ENCODE assay signal across 8 cellular contexts in the genomic region with DNA sequence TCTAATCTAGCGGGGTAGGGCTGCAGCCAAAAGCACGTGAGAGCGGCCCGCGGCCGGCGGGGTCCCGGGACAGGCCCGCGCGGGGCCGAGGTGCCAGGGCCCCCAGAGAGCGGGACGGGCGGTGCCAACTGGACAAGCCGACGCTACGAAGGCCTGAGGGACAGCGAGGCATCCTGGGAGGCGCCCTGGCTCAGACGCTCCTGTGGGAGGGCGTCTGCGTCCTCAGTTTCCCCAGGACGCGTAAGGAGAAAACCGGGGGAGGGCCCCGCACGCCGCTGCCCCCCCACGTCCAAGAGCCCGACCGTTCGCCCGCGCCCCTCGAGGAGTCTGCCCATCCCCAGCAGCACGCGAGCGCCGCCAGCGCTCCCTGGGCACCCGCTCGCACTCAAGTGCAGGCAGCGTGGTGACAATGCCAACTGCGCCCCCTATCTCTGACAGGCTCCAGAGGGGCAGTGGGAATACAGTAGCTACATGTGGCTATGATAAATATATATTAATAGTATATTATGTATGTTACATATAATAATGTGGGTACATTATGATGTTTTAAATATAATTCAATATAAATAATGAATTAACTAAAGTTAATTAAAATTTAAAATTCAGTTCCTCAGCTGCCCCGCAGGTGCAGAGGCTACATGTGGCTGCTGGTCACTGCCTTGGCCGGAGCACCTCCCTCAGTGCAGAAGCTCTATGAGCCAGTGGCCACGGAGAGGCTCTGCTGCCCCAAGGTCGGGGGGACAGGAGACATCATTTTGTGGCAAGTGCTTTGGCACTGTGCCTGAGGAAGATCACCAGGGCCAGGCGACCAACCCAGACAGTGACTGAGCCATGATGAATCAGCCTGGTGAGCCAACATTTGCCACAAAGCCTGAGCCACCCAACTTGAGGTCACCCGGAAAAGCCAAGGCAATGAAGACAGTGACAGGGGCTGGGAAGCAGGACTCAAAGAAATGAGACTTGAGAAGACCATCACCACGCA. TPM values are rescaled to one million over a fixed set of nuclear protein-coding genes. Genes with fewer than 3 reads are reported as not detected.
DNase-seq lines count a peak whose midpoint lies in the region; ATAC-seq, FAIRE-seq and TF ChIP-seq lines count a peak whose summit lies in the region.

No MANE protein-coding gene starts in this region.

- peak; percentile 60 for TF ChIP-seq CTCF in D721Med (IDR thresholded peaks at IDR 0.05; ENCODE audit: insufficient read depth, missing control alignments)
- TF ChIP-seq CTCF in astrocyte (IDR thresholded peaks at IDR 0.05; ENCODE audit: insufficient read depth, low read depth, low read length), result no peak
- TF ChIP-seq CTCF in lower leg skin (IDR thresholded peaks at IDR 0.05), result no peak

- no peak overlapping the region for H3K27ac Mint-ChIP-seq in astrocyte (ENCODE audit: unreplicated experiment)

- H3K9me3 Mint-ChIP-seq in astrocyte (ENCODE audit: unreplicated experiment), result peaks cover 13% of the 10 kb centered on the region

- ATAC-seq in HG02610 (IDR thresholded peaks at IDR 0.05; ENCODE audit: unreplicated experiment), result no peak

- WGBS in lower leg skin, 2 donors, result 23 to 31% methylated on average over 38 to 39 of the region's 52 CpGs

- no peak overlapping the region for H3K27ac ChIP-seq in astrocyte (ENCODE audit: low read depth, low read length)

- H3K36me3 ChIP-seq in astrocyte (ENCODE audit: insufficient read depth, low read length) (no peaks in the 10 kb centered on the region), skeletal muscle satellite cell (ENCODE audit: insufficient read depth, low read length) (no peaks in the 10 kb centered on the region)

- H2AFZ ChIP-seq in astrocyte (ENCODE audit: low read depth, low read length), result no peak overlapping the region

- no peak overlapping the region for H3K4me3 Mint-ChIP-seq in astrocyte (ENCODE audit: unreplicated experiment)

- H3K27me3 ChIP-seq in astrocyte (ENCODE audit: insufficient read depth, low read length), result no peaks in the 10 kb centered on the region
- no peaks in the 10 kb centered on the region for H3K27me3 ChIP-seq in skeletal muscle satellite cell (ENCODE audit: control insufficient read depth, insufficient read depth, low read length)

- no peaks in the 10 kb centered on the region for H4K20me1 ChIP-seq in astrocyte (ENCODE audit: insufficient read depth, low read length)

- TF ChIP-seq POLR2A in lower leg skin (IDR thresholded peaks at IDR 0.05), result no peak

- H3K4me2 ChIP-seq in astrocyte (ENCODE audit: low read length), result no peak overlapping the region
- peak overlapping the region; percentile 78 for H3K4me2 ChIP-seq in skeletal muscle satellite cell (ENCODE audit: low read length)

- H3K4me1 ChIP-seq in astrocyte (ENCODE audit: insufficient read depth, low read length) (peaks cover 3% of the 10 kb centered on the region), skeletal muscle satellite cell (ENCODE audit: control insufficient read depth, insufficient read depth, low read length) (peaks cover 18% of the 10 kb centered on the region)

- H3K4me3 ChIP-seq in astrocyte (ENCODE audit: insufficient read depth, low read depth, low read length), result no peak overlapping the region
- H3K4me3 ChIP-seq in skeletal muscle satellite cell (ENCODE audit: low read length), result peak overlapping the region; percentile 58
- H3K4me3 ChIP-seq in lower leg skin (ENCODE audit: low read depth, poor library complexity, severe bottlenecking), result no peak overlapping the region

- intact Hi-C loops in lower leg skin (cut with DNase I; ENCODE audit: low total_unique reads), result no loop called here

- no peaks in the 10 kb centered on the region for H3K9me3 ChIP-seq in astrocyte (ENCODE audit: insufficient read depth, low read depth, low read length)
- H3K9me3 ChIP-seq in skeletal muscle satellite cell (replicated peaks; ENCODE audit: low read length), result peaks cover 1% of the 10 kb centered on the region

- H3K9ac ChIP-seq in astrocyte (ENCODE audit: low read length) (no peak overlapping the region), skeletal muscle satellite cell (ENCODE audit: low read depth, low read length) (peak overlapping the region; percentile 51)

- H3K4me1 Mint-ChIP-seq in astrocyte (ENCODE audit: low read depth, unreplicated experiment), result peaks cover 7% of the 10 kb centered on the region

- FAIRE-seq in D721Med (lab: Jason Lieb, UNC) (no peak), astrocyte (lab: Jason Lieb, UNC) (no peak)

- DNase-seq in D721Med (ENCODE audit: insufficient read length, low spot score) (no peak), NCI-H2227 (lab: John Stamatoyannopoulos, UW; ENCODE audit: unreplicated experiment) (peak; percentile 86), astrocyte (ENCODE audit: low read depth) (peak; percentile 39), hypothalamus (lab: John Stamatoyannopoulos, UW) (peak in 29 of 51 donors; percentile 15 to 72 (median 40)), GM19240 (ENCODE audit: insufficient read length, low spot score) (no peak), lower leg skin (ENCODE audit: low spot score in 2 of 2) (no peak)

- no peaks in the 10 kb centered on the region for H3K27me3 Mint-ChIP-seq in astrocyte (ENCODE audit: low read depth, unreplicated experiment)

- H3K36me3 Mint-ChIP-seq in astrocyte (ENCODE audit: low read depth, unreplicated experiment), result peaks cover 11% of the 10 kb centered on the region

- no peaks in the 10 kb centered on the region for H3K79me2 ChIP-seq in astrocyte (ENCODE audit: insufficient read depth, low read length)

RNA-seq across cellular contexts. Expression of a gene that starts 5.5 kb away (rescaled TPM):
- 2.9 and 3.0 TPM in 2 replicates for total RNA-seq in astrocyte
- total RNA-seq in skeletal muscle satellite cell (2012; rRNA removed), result 2.3 and 3.3 TPM in 2 replicates
- 10 to 100 TPM in 3 of 4 donors, 1 to 10 TPM in 1; 9.7 to 16.3 (median 13.7) TPM for total RNA-seq in lower leg skin

RNA-seq across cellular contexts. Expression of a gene that starts 20.5 kb away (rescaled TPM):
- total RNA-seq in astrocyte (73.3 and 75.1 TPM in 2 replicates), lower leg skin (10 to 100 TPM in 2 of 4 donors, 1 to 10 TPM in 2; 7.5 to 19.4 (median 11.4) TPM)
- total RNA-seq in skeletal muscle satellite cell (2012; rRNA removed), result under 0.01 and 1.7 TPM in 2 replicates

RNA-seq across cellular contexts. Expression of a gene that starts 49.8 kb away (rescaled TPM):
- total RNA-seq in astrocyte, result 0.18 TPM in 1 of 2 replicates, not detected in the other
- total RNA-seq in skeletal muscle satellite cell (2012; rRNA removed), result not detected in 2 replicates
- under 1 TPM in 1 of 4 donors, not detected in 3; 0.88 TPM for total RNA-seq in lower leg skin

Comparison
In these comparisons a context has a peak if more than half of its experiments do, and no peak if none do; other contexts are left out.
1. DNase-seq: peak in NCI-H2227 (single experiment), astrocyte (single experiment) and hypothalamus (29 of 51); none in D721Med (single experiment), GM19240 (single experiment) and lower leg skin (0 of 2).